In genomic region chr14:91415794-91416743, GRCh38 we compare ENCODE assay signal across 8 cellular contexts. TPM values are rescaled to one million over a fixed set of nuclear protein-coding genes. Genes with fewer than 3 reads are reported as not detected.
A peak's percentile ranks its signal among the peaks of the same experiment; 100 is the strongest.
DNase-seq lines count a peak whose midpoint lies in the region; ATAC-seq, FAIRE-seq and TF ChIP-seq lines count a peak whose summit lies in the region.

No MANE protein-coding gene starts in this region.

- H3K27me3 ChIP-seq in HAP-1 (ENCODE audit: low read depth) (no peaks in the 10 kb centered on the region), MG63 (no peaks in the 10 kb centered on the region)

- ATAC-seq in esophagus mucosa, result peak; percentile 48

- DNase-seq in GM18507 (ENCODE audit: extremely low spot score, insufficient read length, low read depth) (peak; percentile 54), HAP-1 (ENCODE audit: low spot score in 2 of 2) (peak; percentile 29 to 51), MG63 (no peak), retinal pigment epithelial cell (ENCODE audit: low read depth) (no peak), SK-N-DZ (ENCODE audit: low spot score) (no peak), NCI-H1694 (lab: John Stamatoyannopoulos, UW) (no peak)
- peak; percentile 78 for DNase-seq in activated CD4-positive, alpha-beta T cell treated with anti-CD3 and anti-CD28 coated beads for 48 hours

- H3K36me3 ChIP-seq in HAP-1 (replicated peaks), result peaks cover 25% of the 10 kb centered on the region
- no peaks in the 10 kb centered on the region; the same call in 1 of the 2 replicates for H3K36me3 ChIP-seq in MG63

- FAIRE-seq in GM18507 (lab: Jason Lieb, UNC), result peak; percentile 96

- H3K9me3 ChIP-seq in HAP-1 (no peaks in the 10 kb centered on the region), MG63 (no peaks in the 10 kb centered on the region)

- peaks cover 12% of the 10 kb centered on the region for H3K4me1 ChIP-seq in HAP-1

- peak overlapping the region; percentile 72 for H3K4me3 ChIP-seq in HAP-1
- peak overlapping the region; percentile 61 for H3K4me3 ChIP-seq in MG63
- H3K4me3 ChIP-seq in retinal pigment epithelial cell (ENCODE audit: low read length), result peak overlapping the region; percentile 64

- no peak for TF ChIP-seq CTCF in retinal pigment epithelial cell (conservative IDR thresholded peaks at IDR 0.05; ENCODE audit: low read depth, low read length)

- in situ Hi-C loops in HAP-1 (cut with MboI; ENCODE audit: low sequenced_read_pairs), result no loop called here

RNA-seq across cellular contexts. Expression of gene CCDC88C, which starts 1.6 kb away (rescaled TPM):
- total RNA-seq in MG63 (2014; rRNA removed; shearing (Covaris generic); ENCODE audit: low replicate concordance), result 1.2 and 5.8 TPM in 2 replicates
- total RNA-seq in esophagus mucosa, result 26.7 TPM
- 3.7 and 4.2 TPM in 2 replicates for polyA plus RNA-seq in SK-N-DZ (2014; cell fraction: cytosol; rRNA removed)
- 7.4 and 8.6 TPM in 2 replicates for polyA plus RNA-seq in SK-N-DZ (2014; cell fraction: nucleus; rRNA removed)

Comparison
In these comparisons a context has a peak if more than half of its experiments do, and no peak if none do; other contexts are left out.
1. DNase-seq: peak in GM18507 (single experiment), HAP-1 (2 of 2) and activated CD4-positive, alpha-beta T cell treated with anti-CD3 and anti-CD28 coated beads for 48 hours (single experiment); none in MG63 (single experiment), retinal pigment epithelial cell (single experiment), SK-N-DZ (single experiment) and NCI-H1694 (single experiment).
2. Peak in every context shown above with its lines, with median percentiles within 50 percentile points of each other: H3K4me3 ChIP-seq.